In genomic region chr5:149024477-149024876, GRCh38 we compare ENCODE assay signal across 19 cellular contexts. TPM values are rescaled to one million over a fixed set of nuclear protein-coding genes. Genes with fewer than 3 reads are reported as not detected.
A peak's percentile ranks its signal among the peaks of the same experiment; 100 is the strongest.
DNase-seq lines count a peak whose midpoint lies in the region; ATAC-seq and TF ChIP-seq lines count a peak whose summit lies in the region.
"Had no signal": no experiment of that assay in that cellular context is flagged by ENCODE, and none has a peak within 500 bp of the region (broad histone marks: within the 10 kb centered on the region; RNA-seq: fewer than 3 reads in every experiment).

No MANE protein-coding gene starts in this region.

- no peak overlapping the region; the same call in 1 of the 2 replicates for H2BK20ac ChIP-seq in IMR-90 (ENCODE audit: low read depth, low read length)

- H3K36me3 ChIP-seq in IMR-90 (ENCODE audit: control insufficient read depth, insufficient read depth, low read length): no peaks in the 10 kb centered on the region; the same call in 1 of the 2 replicates
- H3K36me3 ChIP-seq: upper lobe of left lung, WERI-Rb-1 had no signal

- H3K23ac ChIP-seq in IMR-90 (ENCODE audit: low read depth, low read length): no peak overlapping the region

- DNase-seq in NCI-H2196 (lab: John Stamatoyannopoulos, UW; ENCODE audit: unreplicated experiment) (peak; percentile 10), NCI-H2196 treated with DMSO at 0.1 percent for 48 hours (lab: John Stamatoyannopoulos, UW; ENCODE audit: unreplicated experiment) (no peak), IMR-90 (peak; percentile 77), kidney tubule cell (ENCODE audit: low spot score) (peak; percentile 68), NCI-H345 (lab: John Stamatoyannopoulos, UW) (no peak), GDM1 (lab: John Stamatoyannopoulos, UW) (no peak)
- no peak for DNase-seq in activated CD8-positive, alpha-beta memory T cell treated with anti-CD3 and anti-CD28 coated beads, Interleukin-2, amount 50 U/mL, for 48 hours
- DNase-seq: CD4-positive, alpha-beta T cell; KG1; naive thymus-derived CD8-positive, alpha-beta T cell; NCI-H1436; posterior cingulate gyrus; stimulated activated CD4-positive, alpha-beta T cell treated with anti-CD3 and anti-CD28 coated beads, Interleukin-12 subunit alpha, Interleukin-12 subunit beta, amount 100 ng/mL, for 4 hours; stimulated activated naive CD8-positive, alpha-beta T cell treated with anti-CD3 and anti-CD28 coated beads, Interleukin-15, Interleukin-2, amounts not matched to agents 100 U/mL and 50 U/mL, for 24 hours; SW 1271; upper lobe of left lung; WERI-Rb-1 had no signal

- no peak for TF ChIP-seq POLR2A in IMR-90 (IDR thresholded peaks at IDR 0.05; ENCODE audit: low read depth, low read length)

- in situ Hi-C loops in IMR-90 (cut with MboI; ENCODE audit: low sequenced_read_pairs): no loop called here

- H2BK5ac ChIP-seq in IMR-90 (ENCODE audit: low read depth, low read length, poor library complexity, severe bottlenecking): no peak overlapping the region

- dilution Hi-C loops in IMR-90 (cut with HindIII; ENCODE audit: low sequenced_read_pairs, unreplicated experiment): no loop called here

- no peaks in the 10 kb centered on the region for H3K27me3 ChIP-seq in IMR-90 (ENCODE audit: control insufficient read depth, insufficient read depth, low read length)
- H3K27me3 ChIP-seq: upper lobe of left lung had no signal

- no peak overlapping the region for H4K91ac ChIP-seq in IMR-90 (ENCODE audit: insufficient read depth, low read depth, low read length)

- no peaks in the 10 kb centered on the region for H3K79me1 ChIP-seq in IMR-90 (ENCODE audit: low read depth in 1 of 2, low read length in 2 of 2)

- H2AFZ ChIP-seq in IMR-90 (replicated peaks; ENCODE audit: low read length, poor library complexity): peak overlapping the region; percentile 25

- no peak overlapping the region for H4K5ac ChIP-seq in IMR-90 (ENCODE audit: low read depth, low read length)

- peak; percentile 27 for ATAC-seq in IMR-90 (ENCODE audit: low read depth)
- ATAC-seq: A549; naive thymus-derived CD8-positive, alpha-beta T cell; stimulated activated naive CD8-positive, alpha-beta T cell treated with anti-CD3 and anti-CD28 coated beads, Interleukin-15, Interleukin-2, amounts not matched to agents 100 U/mL and 50 U/mL, for 24 hours had no signal

- H3K4me1 ChIP-seq in IMR-90 (ENCODE audit: control insufficient read depth, insufficient read depth, low read length): peaks cover 7% of the 10 kb centered on the region
- H3K4me1 ChIP-seq: A549, upper lobe of left lung had no signal

- POLR2A ChIA-PET in IMR-90 (lab: Charles Lee; ENCODE audit: unreplicated experiment): no interaction called here

- CTCF ChIA-PET in IMR-90 (lab: Yijun Ruan, JAX): interaction anchor here (0.5 to 1.8 kb wide), 3 partner anchors 39 to 294 kb away, joined by 3 to 4 read pairs (median 4); no protein-coding TSS in a partner anchor

- TF ChIP-seq RAD21 in IMR-90 (IDR thresholded peaks at IDR 0.05; ENCODE audit: low read length): no peak

- no peaks in the 10 kb centered on the region for H3K9me3 ChIP-seq in IMR-90 (ENCODE audit: control insufficient read depth, insufficient read depth, low read length)
- H3K9me3 ChIP-seq: A549, upper lobe of left lung had no signal

- no peak overlapping the region for H2BK120ac ChIP-seq in IMR-90 (ENCODE audit: low read depth, low read length)

- peaks cover 12% of the 10 kb centered on the region; the same call in 1 of the 2 replicates for H3K9me1 ChIP-seq in IMR-90 (ENCODE audit: insufficient read depth, low read length)

- no peak overlapping the region for H3K18ac ChIP-seq in IMR-90 (ENCODE audit: low read depth, low read length)

- H3K4me2 ChIP-seq in IMR-90 (ENCODE audit: low read depth, low read length): no peak overlapping the region
- H3K4me2 ChIP-seq: A549 had no signal

- no CpG with 5 or more reads among the region's 1 CpG for WGBS in IMR-90 (ENCODE audit: extremely low coverage in 2 of 2, insufficient read length in 1 of 2), 2 experiments

- H2BK15ac ChIP-seq in IMR-90 (ENCODE audit: low read depth, low read length): no peak overlapping the region; the same call in 2 of the 3 replicates

- BruUV-seq in IMR-90 (replicated peaks; lab: Mats Ljungman, UMichigan): no TSS peak

- peak overlapping the region; percentile 33; the same call in 1 of the 2 replicates for H2AK5ac ChIP-seq in IMR-90 (ENCODE audit: low read depth, low read length)

- no peak overlapping the region for H3K4me3 ChIP-seq in IMR-90 (ENCODE audit: insufficient read depth, low read depth, low read length)
- H3K4me3 ChIP-seq: A549, upper lobe of left lung had no signal

- H4K8ac ChIP-seq in IMR-90 (ENCODE audit: low read depth in 2 of 2, low read length in 2 of 2): no peak overlapping the region

- H3K9ac ChIP-seq in IMR-90 (ENCODE audit: low read depth, low read length): no peak overlapping the region

- H3K27ac ChIP-seq in IMR-90 (ENCODE audit: insufficient read depth, low read length) (no peak overlapping the region), VCaP (peak overlapping the region; percentile 33; the same call in 1 of the 2 replicates)
- H3K27ac ChIP-seq: A549, upper lobe of left lung, WERI-Rb-1 had no signal

- no peak overlapping the region for H3K56ac ChIP-seq in IMR-90 (ENCODE audit: extremely low read depth, insufficient read depth, low read length)

- intact Hi-C loops in IMR-90 (cut with micrococcal nuclease): no loop called here

- H3K4ac ChIP-seq in IMR-90 (ENCODE audit: low read depth, low read length): no peak overlapping the region; the same call in 1 of the 2 replicates

- no peak for TF ChIP-seq CTCF in IMR-90 (conservative IDR thresholded peaks at IDR 0.05; ENCODE audit: low read depth, low read length)
- no peak for TF ChIP-seq CTCF in VCaP (conservative IDR thresholded peaks at IDR 0.05)

- no peaks in the 10 kb centered on the region for H4K20me1 ChIP-seq in IMR-90 (ENCODE audit: insufficient read depth, low read length)

- no peak overlapping the region for H2AK9ac ChIP-seq in IMR-90 (replicated peaks; ENCODE audit: low read depth, low read length, poor library complexity)

- H3K14ac ChIP-seq in IMR-90 (replicated peaks; ENCODE audit: low read depth, low read length): no peak overlapping the region

TF ChIP-seq in IMR-90, 13 proteins besides CTCF, POLR2A, EP300 and RAD21:
- TF ChIP-seq RFX5 (IDR thresholded peaks at IDR 0.05; ENCODE audit: low read depth, low read length): no peak
- TF ChIP-seq MXI1 (IDR thresholded peaks at IDR 0.05; ENCODE audit: borderline replicate concordance, low read depth, low read length): no peak
- no peak for TF ChIP-seq NFE2L2 (IDR thresholded peaks at IDR 0.05; ENCODE audit: low read depth, low read length)
TF ChIP-seq in IMR-90: peak in this region for 0.

RNA-seq across cellular contexts. Expression of gene SH3TC2, which starts 38.4 kb away (rescaled TPM):
- total RNA-seq in IMR-90 (2012; rRNA removed): 7.8 and 7.9 TPM in 2 replicates
- polyA plus RNA-seq in IMR-90 (2012; rRNA removed): 3.3 and 3.4 TPM in 2 replicates
- 1.2 and 1.4 TPM in 2 replicates for polyA plus RNA-seq in IMR-90 (2012; cell fraction: cytosol; rRNA removed)
- 6.8 and 7.3 TPM in 2 replicates for polyA plus RNA-seq in IMR-90 (2012; cell fraction: nucleus; rRNA removed; ENCODE audit: low replicate concordance)
- total RNA-seq: CD4-positive, alpha-beta T cell; naive thymus-derived CD8-positive, alpha-beta T cell had no signal
- polyA plus RNA-seq: naive thymus-derived CD8-positive, alpha-beta T cell had no signal

Comparison
In these comparisons a context has a peak if more than half of its experiments do, and no peak if none do; other contexts are left out.
1. DNase-seq: peak in NCI-H2196 (single experiment), IMR-90 (single experiment) and kidney tubule cell (single experiment); none in NCI-H2196 treated with DMSO at 0.1 percent for 48 hours (single experiment), NCI-H345 (single experiment), GDM1 (single experiment) and activated CD8-positive, alpha-beta memory T cell treated with anti-CD3 and anti-CD28 coated beads, Interleukin-2, amount 50 U/mL, for 48 hours (single experiment).